1 cellular context compared by ENCODE assay signal in the genomic region with DNA sequence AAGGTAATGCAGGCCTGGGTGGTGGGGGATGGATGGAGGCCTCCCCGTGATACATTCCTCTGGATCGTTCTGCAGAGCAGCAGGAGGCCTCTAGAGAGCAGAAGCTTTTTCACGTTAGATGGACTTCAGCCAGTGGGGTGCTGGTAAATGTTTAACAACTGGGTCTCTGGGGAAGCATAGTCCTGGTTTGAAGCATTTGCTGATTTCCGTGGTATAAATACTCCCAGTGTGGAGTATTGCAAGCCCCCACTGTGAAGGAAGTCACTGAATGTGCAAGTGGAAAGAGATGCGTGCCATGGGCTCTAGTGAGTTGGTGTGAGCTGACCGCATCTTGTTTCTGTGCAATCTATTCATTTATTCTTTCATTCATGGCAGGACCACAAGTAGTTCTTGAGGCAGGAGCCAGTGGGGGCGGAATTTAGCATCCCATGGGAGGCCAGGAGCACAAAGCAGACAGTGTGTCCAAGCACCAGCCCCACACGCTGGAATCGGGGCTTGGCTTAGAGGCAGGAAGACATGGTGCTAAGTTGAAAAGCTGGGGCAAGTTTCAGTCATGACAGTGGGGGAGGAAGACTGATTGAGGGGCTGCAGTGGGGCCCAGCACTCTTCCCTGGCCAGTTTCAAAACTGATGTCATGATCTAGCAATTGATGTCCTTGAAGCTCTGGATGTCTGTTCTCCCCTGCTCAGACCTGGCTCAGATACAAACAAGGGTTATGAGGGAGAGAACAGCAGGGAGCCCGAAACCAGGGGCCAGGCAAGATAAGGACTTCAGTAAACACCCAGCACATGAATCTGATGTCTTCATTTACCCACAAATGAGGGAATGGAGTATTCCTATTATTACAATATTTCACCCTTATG.
TF ChIP-seq lines count a peak whose summit lies in the region.

No MANE protein-coding gene starts in this region.

TF ChIP-seq in HepG2, 621 proteins besides CTCF, POLR2A, EP300 and RAD21 (continued from another document and continues in another):
- TF ChIP-seq, protein P1, sequence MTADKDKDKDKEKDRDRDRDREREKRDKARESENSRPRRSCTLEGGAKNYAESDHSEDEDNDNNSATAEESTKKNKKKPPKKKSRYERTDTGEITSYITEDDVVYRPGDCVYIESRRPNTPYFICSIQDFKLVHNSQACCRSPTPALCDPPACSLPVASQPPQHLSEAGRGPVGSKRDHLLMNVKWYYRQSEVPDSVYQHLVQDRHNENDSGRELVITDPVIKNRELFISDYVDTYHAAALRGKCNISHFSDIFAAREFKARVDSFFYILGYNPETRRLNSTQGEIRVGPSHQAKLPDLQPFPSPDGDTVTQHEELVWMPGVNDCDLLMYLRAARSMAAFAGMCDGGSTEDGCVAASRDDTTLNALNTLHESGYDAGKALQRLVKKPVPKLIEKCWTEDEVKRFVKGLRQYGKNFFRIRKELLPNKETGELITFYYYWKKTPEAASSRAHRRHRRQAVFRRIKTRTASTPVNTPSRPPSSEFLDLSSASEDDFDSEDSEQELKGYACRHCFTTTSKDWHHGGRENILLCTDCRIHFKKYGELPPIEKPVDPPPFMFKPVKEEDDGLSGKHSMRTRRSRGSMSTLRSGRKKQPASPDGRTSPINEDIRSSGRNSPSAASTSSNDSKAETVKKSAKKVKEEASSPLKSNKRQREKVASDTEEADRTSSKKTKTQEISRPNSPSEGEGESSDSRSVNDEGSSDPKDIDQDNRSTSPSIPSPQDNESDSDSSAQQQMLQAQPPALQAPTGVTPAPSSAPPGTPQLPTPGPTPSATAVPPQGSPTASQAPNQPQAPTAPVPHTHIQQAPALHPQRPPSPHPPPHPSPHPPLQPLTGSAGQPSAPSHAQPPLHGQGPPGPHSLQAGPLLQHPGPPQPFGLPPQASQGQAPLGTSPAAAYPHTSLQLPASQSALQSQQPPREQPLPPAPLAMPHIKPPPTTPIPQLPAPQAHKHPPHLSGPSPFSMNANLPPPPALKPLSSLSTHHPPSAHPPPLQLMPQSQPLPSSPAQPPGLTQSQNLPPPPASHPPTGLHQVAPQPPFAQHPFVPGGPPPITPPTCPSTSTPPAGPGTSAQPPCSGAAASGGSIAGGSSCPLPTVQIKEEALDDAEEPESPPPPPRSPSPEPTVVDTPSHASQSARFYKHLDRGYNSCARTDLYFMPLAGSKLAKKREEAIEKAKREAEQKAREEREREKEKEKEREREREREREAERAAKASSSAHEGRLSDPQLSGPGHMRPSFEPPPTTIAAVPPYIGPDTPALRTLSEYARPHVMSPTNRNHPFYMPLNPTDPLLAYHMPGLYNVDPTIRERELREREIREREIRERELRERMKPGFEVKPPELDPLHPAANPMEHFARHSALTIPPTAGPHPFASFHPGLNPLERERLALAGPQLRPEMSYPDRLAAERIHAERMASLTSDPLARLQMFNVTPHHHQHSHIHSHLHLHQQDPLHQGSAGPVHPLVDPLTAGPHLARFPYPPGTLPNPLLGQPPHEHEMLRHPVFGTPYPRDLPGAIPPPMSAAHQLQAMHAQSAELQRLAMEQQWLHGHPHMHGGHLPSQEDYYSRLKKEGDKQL (CRISPR knock-in tag; IDR thresholded peaks at IDR 0.05; ENCODE audit: low read depth): no peak
- 0 out of 2 replicates have a peak, but pooled peaks have one; percentile 11 for TF ChIP-seq FOXA3 (CRISPR knock-in tag; IDR thresholded peaks at IDR 0.05)
- no peak for TF ChIP-seq ZNF335 (CRISPR knock-in tag; IDR thresholded peaks at IDR 0.05)
- TF ChIP-seq, protein P2, sequence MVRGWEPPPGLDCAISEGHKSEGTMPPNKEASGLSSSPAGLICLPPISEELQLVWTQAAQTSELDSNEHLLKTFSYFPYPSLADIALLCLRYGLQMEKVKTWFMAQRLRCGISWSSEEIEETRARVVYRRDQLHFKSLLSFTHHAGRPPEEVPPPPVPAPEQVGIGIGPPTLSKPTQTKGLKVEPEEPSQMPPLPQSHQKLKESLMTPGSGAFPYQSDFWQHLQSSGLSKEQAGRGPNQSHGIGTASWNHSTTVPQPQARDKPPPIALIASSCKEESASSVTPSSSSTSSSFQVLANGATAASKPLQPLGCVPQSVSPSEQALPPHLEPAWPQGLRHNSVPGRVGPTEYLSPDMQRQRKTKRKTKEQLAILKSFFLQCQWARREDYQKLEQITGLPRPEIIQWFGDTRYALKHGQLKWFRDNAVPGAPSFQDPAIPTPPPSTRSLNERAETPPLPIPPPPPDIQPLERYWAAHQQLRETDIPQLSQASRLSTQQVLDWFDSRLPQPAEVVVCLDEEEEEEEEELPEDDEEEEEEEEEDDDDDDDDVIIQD (CRISPR knock-in tag; IDR thresholded peaks at IDR 0.05; ENCODE audit: low read depth): peak; percentile 40; the same call in 1 of the 2 replicates
- TF ChIP-seq GZF1 (CRISPR knock-in tag; IDR thresholded peaks at IDR 0.05): no peak
- TF ChIP-seq ZNF224 (CRISPR knock-in tag; IDR thresholded peaks at IDR 0.05): no peak
- TF ChIP-seq POLR2G (IDR thresholded peaks at IDR 0.05; ENCODE audit: low read depth, low read length): peak; percentile 37; the same call in 1 of the 2 replicates
- no peak for TF ChIP-seq KLF13 (CRISPR knock-in tag; IDR thresholded peaks at IDR 0.05)
- no peak for TF ChIP-seq HNRNPL (IDR thresholded peaks at IDR 0.05; ENCODE audit: low read depth, low read length)
- TF ChIP-seq ZNF235 (CRISPR knock-in tag; IDR thresholded peaks at IDR 0.05; ENCODE audit: borderline replicate concordance): no peak
- no peak for TF ChIP-seq HES4 (CRISPR knock-in tag; IDR thresholded peaks at IDR 0.05; ENCODE audit: borderline replicate concordance)
- TF ChIP-seq JUND (CRISPR knock-in tag; IDR thresholded peaks at IDR 0.05): no peak
- TF ChIP-seq ZNF333 (CRISPR knock-in tag; IDR thresholded peaks at IDR 0.05; ENCODE audit: borderline replicate concordance): no peak
- 0 out of 2 replicates have a peak, but pooled peaks have one; percentile 40 for TF ChIP-seq DPF2 (CRISPR knock-in tag; IDR thresholded peaks at IDR 0.05; ENCODE audit: borderline replicate concordance, low read depth)
- peak; percentile 83; the same call in 1 of the 2 replicates for TF ChIP-seq ZNF564 (CRISPR knock-in tag; IDR thresholded peaks at IDR 0.05)
- no peak for TF ChIP-seq HMG20A (CRISPR knock-in tag; IDR thresholded peaks at IDR 0.05; ENCODE audit: borderline replicate concordance)
- TF ChIP-seq, protein P3, sequence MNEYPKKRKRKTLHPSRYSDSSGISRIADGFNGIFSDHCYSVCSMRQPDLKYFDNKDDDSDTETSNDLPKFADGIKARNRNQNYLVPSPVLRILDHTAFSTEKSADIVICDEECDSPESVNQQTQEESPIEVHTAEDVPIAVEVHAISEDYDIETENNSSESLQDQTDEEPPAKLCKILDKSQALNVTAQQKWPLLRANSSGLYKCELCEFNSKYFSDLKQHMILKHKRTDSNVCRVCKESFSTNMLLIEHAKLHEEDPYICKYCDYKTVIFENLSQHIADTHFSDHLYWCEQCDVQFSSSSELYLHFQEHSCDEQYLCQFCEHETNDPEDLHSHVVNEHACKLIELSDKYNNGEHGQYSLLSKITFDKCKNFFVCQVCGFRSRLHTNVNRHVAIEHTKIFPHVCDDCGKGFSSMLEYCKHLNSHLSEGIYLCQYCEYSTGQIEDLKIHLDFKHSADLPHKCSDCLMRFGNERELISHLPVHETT (CRISPR knock-in tag; conservative IDR thresholded peaks at IDR 0.05): no peak
- 0 out of 2 replicates have a peak, but pooled peaks have one; percentile 30 for TF ChIP-seq ZFP90 (CRISPR knock-in tag; IDR thresholded peaks at IDR 0.05; ENCODE audit: borderline replicate concordance)
- TF ChIP-seq ZNF550 (CRISPR knock-in tag; IDR thresholded peaks at IDR 0.05; ENCODE audit: borderline replicate concordance): no peak
- TF ChIP-seq, protein P4, sequence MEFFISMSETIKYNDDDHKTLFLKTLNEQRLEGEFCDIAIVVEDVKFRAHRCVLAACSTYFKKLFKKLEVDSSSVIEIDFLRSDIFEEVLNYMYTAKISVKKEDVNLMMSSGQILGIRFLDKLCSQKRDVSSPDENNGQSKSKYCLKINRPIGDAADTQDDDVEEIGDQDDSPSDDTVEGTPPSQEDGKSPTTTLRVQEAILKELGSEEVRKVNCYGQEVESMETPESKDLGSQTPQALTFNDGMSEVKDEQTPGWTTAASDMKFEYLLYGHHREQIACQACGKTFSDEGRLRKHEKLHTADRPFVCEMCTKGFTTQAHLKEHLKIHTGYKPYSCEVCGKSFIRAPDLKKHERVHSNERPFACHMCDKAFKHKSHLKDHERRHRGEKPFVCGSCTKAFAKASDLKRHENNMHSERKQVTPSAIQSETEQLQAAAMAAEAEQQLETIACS (CRISPR knock-in tag; IDR thresholded peaks at IDR 0.05): no peak
- TF ChIP-seq ELF3 (CRISPR knock-in tag; IDR thresholded peaks at IDR 0.05): peak; percentile 31; the same call in 1 of the 2 replicates
- TF ChIP-seq HNF4A (CRISPR knock-in tag; IDR thresholded peaks at IDR 0.05): peak; percentile 43
- no peak for TF ChIP-seq ZNF776 (CRISPR knock-in tag; IDR thresholded peaks at IDR 0.05)
- no peak for TF ChIP-seq KAT7 (CRISPR knock-in tag; IDR thresholded peaks at IDR 0.05; ENCODE audit: borderline replicate concordance)
- TF ChIP-seq ZNF354B (CRISPR knock-in tag; IDR thresholded peaks at IDR 0.05): no peak
- no peak for TF ChIP-seq ZNF101 (CRISPR knock-in tag; IDR thresholded peaks at IDR 0.05; ENCODE audit: borderline replicate concordance, low read depth)
- TF ChIP-seq, protein P5, sequence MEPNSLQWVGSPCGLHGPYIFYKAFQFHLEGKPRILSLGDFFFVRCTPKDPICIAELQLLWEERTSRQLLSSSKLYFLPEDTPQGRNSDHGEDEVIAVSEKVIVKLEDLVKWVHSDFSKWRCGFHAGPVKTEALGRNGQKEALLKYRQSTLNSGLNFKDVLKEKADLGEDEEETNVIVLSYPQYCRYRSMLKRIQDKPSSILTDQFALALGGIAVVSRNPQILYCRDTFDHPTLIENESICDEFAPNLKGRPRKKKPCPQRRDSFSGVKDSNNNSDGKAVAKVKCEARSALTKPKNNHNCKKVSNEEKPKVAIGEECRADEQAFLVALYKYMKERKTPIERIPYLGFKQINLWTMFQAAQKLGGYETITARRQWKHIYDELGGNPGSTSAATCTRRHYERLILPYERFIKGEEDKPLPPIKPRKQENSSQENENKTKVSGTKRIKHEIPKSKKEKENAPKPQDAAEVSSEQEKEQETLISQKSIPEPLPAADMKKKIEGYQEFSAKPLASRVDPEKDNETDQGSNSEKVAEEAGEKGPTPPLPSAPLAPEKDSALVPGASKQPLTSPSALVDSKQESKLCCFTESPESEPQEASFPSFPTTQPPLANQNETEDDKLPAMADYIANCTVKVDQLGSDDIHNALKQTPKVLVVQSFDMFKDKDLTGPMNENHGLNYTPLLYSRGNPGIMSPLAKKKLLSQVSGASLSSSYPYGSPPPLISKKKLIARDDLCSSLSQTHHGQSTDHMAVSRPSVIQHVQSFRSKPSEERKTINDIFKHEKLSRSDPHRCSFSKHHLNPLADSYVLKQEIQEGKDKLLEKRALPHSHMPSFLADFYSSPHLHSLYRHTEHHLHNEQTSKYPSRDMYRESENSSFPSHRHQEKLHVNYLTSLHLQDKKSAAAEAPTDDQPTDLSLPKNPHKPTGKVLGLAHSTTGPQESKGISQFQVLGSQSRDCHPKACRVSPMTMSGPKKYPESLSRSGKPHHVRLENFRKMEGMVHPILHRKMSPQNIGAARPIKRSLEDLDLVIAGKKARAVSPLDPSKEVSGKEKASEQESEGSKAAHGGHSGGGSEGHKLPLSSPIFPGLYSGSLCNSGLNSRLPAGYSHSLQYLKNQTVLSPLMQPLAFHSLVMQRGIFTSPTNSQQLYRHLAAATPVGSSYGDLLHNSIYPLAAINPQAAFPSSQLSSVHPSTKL (CRISPR knock-in tag; IDR thresholded peaks at IDR 0.05): 0 out of 2 replicates have a peak, but pooled peaks have one; percentile 11
- TF ChIP-seq STAG1 (CRISPR knock-in tag; IDR thresholded peaks at IDR 0.05): peak; percentile 3
- TF ChIP-seq NCOR1 (IDR thresholded peaks at IDR 0.05; ENCODE audit: borderline replicate concordance, low read length): no peak; the same call in 1 of the 2 replicates
- TF ChIP-seq, protein P6, sequence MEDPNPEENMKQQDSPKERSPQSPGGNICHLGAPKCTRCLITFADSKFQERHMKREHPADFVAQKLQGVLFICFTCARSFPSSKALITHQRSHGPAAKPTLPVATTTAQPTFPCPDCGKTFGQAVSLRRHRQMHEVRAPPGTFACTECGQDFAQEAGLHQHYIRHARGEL (CRISPR knock-in tag; IDR thresholded peaks at IDR 0.05): no peak
- TF ChIP-seq, protein P7, sequence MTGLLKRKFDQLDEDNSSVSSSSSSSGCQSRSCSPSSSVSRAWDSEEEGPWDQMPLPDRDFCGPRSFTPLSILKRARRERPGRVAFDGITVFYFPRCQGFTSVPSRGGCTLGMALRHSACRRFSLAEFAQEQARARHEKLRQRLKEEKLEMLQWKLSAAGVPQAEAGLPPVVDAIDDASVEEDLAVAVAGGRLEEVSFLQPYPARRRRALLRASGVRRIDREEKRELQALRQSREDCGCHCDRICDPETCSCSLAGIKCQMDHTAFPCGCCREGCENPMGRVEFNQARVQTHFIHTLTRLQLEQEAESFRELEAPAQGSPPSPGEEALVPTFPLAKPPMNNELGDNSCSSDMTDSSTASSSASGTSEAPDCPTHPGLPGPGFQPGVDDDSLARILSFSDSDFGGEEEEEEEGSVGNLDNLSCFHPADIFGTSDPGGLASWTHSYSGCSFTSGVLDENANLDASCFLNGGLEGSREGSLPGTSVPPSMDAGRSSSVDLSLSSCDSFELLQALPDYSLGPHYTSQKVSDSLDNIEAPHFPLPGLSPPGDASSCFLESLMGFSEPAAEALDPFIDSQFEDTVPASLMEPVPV (CRISPR knock-in tag; IDR thresholded peaks at IDR 0.05): no peak
- no peak for TF ChIP-seq SP2 (CRISPR knock-in tag; IDR thresholded peaks at IDR 0.05)
- TF ChIP-seq SMC3 (IDR thresholded peaks at IDR 0.05; ENCODE audit: low read length): no peak
- TF ChIP-seq MAF1 (CRISPR knock-in tag; IDR thresholded peaks at IDR 0.05; ENCODE audit: borderline replicate concordance): peak; percentile 78; the same call in 1 of the 2 replicates
- peak; percentile 36 for TF ChIP-seq SALL1 (CRISPR knock-in tag; IDR thresholded peaks at IDR 0.05)
- TF ChIP-seq ZNF670 (CRISPR knock-in tag; IDR thresholded peaks at IDR 0.05; ENCODE audit: borderline replicate concordance): no peak
- 0 out of 2 replicates have a peak, but pooled peaks have one; percentile 23 for TF ChIP-seq MTA1 (CRISPR knock-in tag; IDR thresholded peaks at IDR 0.05; ENCODE audit: borderline replicate concordance)
- TF ChIP-seq MYNN (CRISPR knock-in tag; IDR thresholded peaks at IDR 0.05; ENCODE audit: low read depth): no peak
- no peak for TF ChIP-seq SMARCC2 (IDR thresholded peaks at IDR 0.05)
- no peak for TF ChIP-seq ZFP36L2 (CRISPR knock-in tag; IDR thresholded peaks at IDR 0.05)
- no peak for TF ChIP-seq CENPT (CRISPR knock-in tag; IDR thresholded peaks at IDR 0.05; ENCODE audit: low read depth)
- TF ChIP-seq ZNF292 (CRISPR knock-in tag; IDR thresholded peaks at IDR 0.05; ENCODE audit: borderline replicate concordance, low read depth): 0 out of 2 replicates have a peak, but pooled peaks have one; percentile 45
- TF ChIP-seq ZNF33A (CRISPR knock-in tag; IDR thresholded peaks at IDR 0.05; ENCODE audit: borderline replicate concordance): no peak
- TF ChIP-seq ZMYM4 (CRISPR knock-in tag; IDR thresholded peaks at IDR 0.05): peak; percentile 51
- no peak for TF ChIP-seq ZNF616 (CRISPR knock-in tag; IDR thresholded peaks at IDR 0.05; ENCODE audit: low read depth)
- TF ChIP-seq, protein P8, sequence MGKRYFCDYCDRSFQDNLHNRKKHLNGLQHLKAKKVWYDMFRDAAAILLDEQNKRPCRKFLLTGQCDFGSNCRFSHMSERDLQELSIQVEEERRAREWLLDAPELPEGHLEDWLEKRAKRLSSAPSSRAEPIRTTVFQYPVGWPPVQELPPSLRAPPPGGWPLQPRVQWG (CRISPR knock-in tag; IDR thresholded peaks at IDR 0.05; ENCODE audit: borderline replicate concordance, low read depth): no peak
